Comparison of ENCODE assay signal across 1 cellular context in the genomic region with DNA sequence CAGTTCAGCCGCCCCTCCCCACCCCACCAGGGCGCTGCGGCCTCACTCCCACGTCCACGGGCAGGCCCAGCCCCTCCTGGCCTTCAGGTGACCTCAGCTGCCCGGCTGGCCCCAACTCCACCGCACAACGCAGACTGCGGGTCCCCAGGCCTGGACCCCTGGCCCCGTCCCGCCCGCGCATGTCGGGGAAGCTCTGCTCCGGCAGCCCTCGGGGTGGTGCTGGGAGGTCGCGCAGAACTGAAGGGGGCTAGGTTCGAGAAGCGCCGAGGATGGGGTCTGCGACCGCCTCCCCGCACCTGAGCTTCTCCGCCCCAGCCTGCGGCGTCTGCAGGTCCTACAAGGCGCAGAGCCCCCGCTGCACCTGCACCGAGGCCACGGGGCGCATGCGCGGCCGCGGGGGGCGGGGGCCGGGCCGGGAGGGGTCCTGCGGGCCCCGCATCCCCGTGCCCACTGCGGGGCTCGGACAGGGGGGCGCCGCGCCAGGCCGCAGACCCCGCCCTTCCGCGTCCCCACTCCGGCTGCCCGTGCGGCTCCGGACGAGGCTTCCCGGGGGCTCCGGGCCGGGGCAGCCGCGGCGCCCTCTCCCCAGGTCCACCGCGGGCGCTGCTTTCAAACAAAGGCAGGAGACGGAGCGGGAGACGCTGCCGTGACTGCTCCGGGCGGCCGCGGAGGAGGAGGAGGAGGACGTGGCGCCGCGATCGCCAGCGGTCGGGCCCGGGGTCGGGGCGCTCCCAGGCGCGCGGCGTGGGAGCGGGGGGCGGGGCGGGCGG.
TF ChIP-seq lines count a peak whose summit lies in the region.

No MANE protein-coding gene starts in this region.

TF ChIP-seq in HepG2, 621 proteins besides CTCF, POLR2A, EP300 and RAD21 (continues in another document):
- TF ChIP-seq HNRNPH1 (optimal IDR thresholded peaks at IDR 0.05; ENCODE audit: low read depth, low read length) (no peak), ZNF501 (CRISPR knock-in tag; IDR thresholded peaks at IDR 0.05) (no peak), ZNF232 (CRISPR knock-in tag; IDR thresholded peaks at IDR 0.05; ENCODE audit: borderline replicate concordance) (no peak), ZBTB3 (CRISPR knock-in tag; IDR thresholded peaks at IDR 0.05; ENCODE audit: borderline replicate concordance, low read depth) (no peak), PRDM4 (CRISPR knock-in tag; IDR thresholded peaks at IDR 0.05; ENCODE audit: borderline replicate concordance) (no peak), MIXL1 (CRISPR knock-in tag; IDR thresholded peaks at IDR 0.05) (no peak), KMT2B (CRISPR knock-in tag; IDR thresholded peaks at IDR 0.05) (no peak), NR2C2 (CRISPR knock-in tag; IDR thresholded peaks at IDR 0.05; ENCODE audit: borderline replicate concordance) (no peak), SNAPC2 (CRISPR knock-in tag; IDR thresholded peaks at IDR 0.05) (no peak), MEIS2 (CRISPR knock-in tag; IDR thresholded peaks at IDR 0.05) (no peak), ZNF841 (CRISPR knock-in tag; IDR thresholded peaks at IDR 0.05; ENCODE audit: borderline replicate concordance) (no peak), HMGXB3 (CRISPR knock-in tag; IDR thresholded peaks at IDR 0.05; ENCODE audit: borderline replicate concordance) (no peak), ZNF773 (CRISPR knock-in tag; IDR thresholded peaks at IDR 0.05; ENCODE audit: borderline replicate concordance) (0 out of 2 replicates have a peak, but pooled peaks have one; percentile 34), TOPORS (CRISPR knock-in tag; IDR thresholded peaks at IDR 0.05) (no peak), RXRA (CRISPR knock-in tag; IDR thresholded peaks at IDR 0.05) (no peak), HDAC6 (IDR thresholded peaks at IDR 0.05; ENCODE audit: low read depth, low read length) (no peak), ZFY (CRISPR knock-in tag; IDR thresholded peaks at IDR 0.05) (peak; percentile 59), ZNF160 (CRISPR knock-in tag; IDR thresholded peaks at IDR 0.05) (no peak), TMF1 (CRISPR knock-in tag; IDR thresholded peaks at IDR 0.05; ENCODE audit: low read depth) (no peak), ZBTB1 (CRISPR knock-in tag; IDR thresholded peaks at IDR 0.05; ENCODE audit: borderline replicate concordance) (no peak), MAF1 (CRISPR knock-in tag; IDR thresholded peaks at IDR 0.05; ENCODE audit: borderline replicate concordance) (0 out of 2 replicates have a peak, but pooled peaks have one; percentile 29), MEIS1 (CRISPR knock-in tag; IDR thresholded peaks at IDR 0.05; ENCODE audit: borderline replicate concordance) (no peak), PBX3 (CRISPR knock-in tag; IDR thresholded peaks at IDR 0.05; ENCODE audit: borderline replicate concordance) (no peak), POLR2AphosphoS2 (IDR thresholded peaks at IDR 0.05; ENCODE audit: low read depth, low read length) (no peak), GATAD2A (CRISPR knock-in tag; IDR thresholded peaks at IDR 0.05) (no peak), GABPB1 (CRISPR knock-in tag; IDR thresholded peaks at IDR 0.05) (peak; percentile 42; the same call in 1 of the 2 replicates), PATZ1 (CRISPR knock-in tag; IDR thresholded peaks at IDR 0.05) (peak; percentile 70), SETDB1 (CRISPR knock-in tag; IDR thresholded peaks at IDR 0.05; ENCODE audit: borderline replicate concordance) (no peak), MTF2 (CRISPR knock-in tag; IDR thresholded peaks at IDR 0.05; ENCODE audit: borderline replicate concordance) (no peak), KMT2A (CRISPR knock-in tag; IDR thresholded peaks at IDR 0.05) (no peak), ZNF782 (CRISPR knock-in tag; IDR thresholded peaks at IDR 0.05; ENCODE audit: borderline replicate concordance) (no peak), ZNF607 (CRISPR knock-in tag; IDR thresholded peaks at IDR 0.05; ENCODE audit: borderline replicate concordance) (no peak), ZNF276 (CRISPR knock-in tag; IDR thresholded peaks at IDR 0.05; ENCODE audit: low read depth) (no peak), NFYC (CRISPR knock-in tag; IDR thresholded peaks at IDR 0.05) (no peak), SALL1 (CRISPR knock-in tag; IDR thresholded peaks at IDR 0.05) (no peak), ZNF367 (CRISPR knock-in tag; IDR thresholded peaks at IDR 0.05; ENCODE audit: borderline replicate concordance) (no peak), ZSCAN21 (CRISPR knock-in tag; IDR thresholded peaks at IDR 0.05; ENCODE audit: borderline replicate concordance) (no peak), THAP11 (CRISPR knock-in tag; IDR thresholded peaks at IDR 0.05) (no peak), TAF1 (CRISPR knock-in tag; IDR thresholded peaks at IDR 0.05) (peak; percentile 21; the same call in 1 of the 2 replicates), ZNF142 (CRISPR knock-in tag; IDR thresholded peaks at IDR 0.05) (no peak)
- TF ChIP-seq, protein P1, sequence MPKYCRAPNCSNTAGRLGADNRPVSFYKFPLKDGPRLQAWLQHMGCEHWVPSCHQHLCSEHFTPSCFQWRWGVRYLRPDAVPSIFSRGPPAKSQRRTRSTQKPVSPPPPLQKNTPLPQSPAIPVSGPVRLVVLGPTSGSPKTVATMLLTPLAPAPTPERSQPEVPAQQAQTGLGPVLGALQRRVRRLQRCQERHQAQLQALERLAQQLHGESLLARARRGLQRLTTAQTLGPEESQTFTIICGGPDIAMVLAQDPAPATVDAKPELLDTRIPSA (CRISPR knock-in tag; IDR thresholded peaks at IDR 0.05; ENCODE audit: borderline replicate concordance), result no peak
